In the genomic region with DNA sequence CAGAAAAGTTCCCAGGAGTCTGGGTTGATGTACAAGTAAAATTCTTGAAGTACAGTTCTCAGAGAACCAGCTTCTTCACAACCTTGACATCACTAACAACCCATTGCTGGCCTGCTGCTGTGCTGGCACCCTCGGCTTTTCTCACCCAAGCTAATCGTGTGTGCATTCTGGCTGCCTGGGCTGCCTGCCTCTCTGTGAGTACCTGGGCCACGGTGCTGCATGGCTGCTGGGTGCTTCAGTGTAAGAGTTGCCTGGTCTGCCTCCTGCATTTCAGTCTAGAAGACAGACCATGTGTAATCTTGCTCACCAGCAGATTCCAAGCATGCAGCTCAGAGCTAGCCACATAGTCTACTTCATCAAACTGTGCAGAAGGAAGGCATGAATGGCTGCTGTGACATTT, we compare ENCODE assay signal across 1 cellular context.
TF ChIP-seq lines count a peak whose summit lies in the region.

No MANE protein-coding gene starts in this region.

TF ChIP-seq in IMR-90, 13 proteins besides CTCF, POLR2A, EP300 and RAD21:
- TF ChIP-seq SMC3 (IDR thresholded peaks at IDR 0.05; ENCODE audit: low read depth, low read length) (no peak), NFE2L2 (IDR thresholded peaks at IDR 0.05; ENCODE audit: low read depth, low read length) (no peak), BHLHE40 (IDR thresholded peaks at IDR 0.05; ENCODE audit: low read depth, low read length) (no peak), RFX5 (IDR thresholded peaks at IDR 0.05; ENCODE audit: low read depth, low read length) (no peak), MAZ (IDR thresholded peaks at IDR 0.05; ENCODE audit: borderline replicate concordance, low read depth, low read length) (no peak), FOS (IDR thresholded peaks at IDR 0.05; ENCODE audit: low read depth, low read length) (no peak), MXI1 (IDR thresholded peaks at IDR 0.05; ENCODE audit: borderline replicate concordance, low read depth, low read length) (no peak), RCOR1 (IDR thresholded peaks at IDR 0.05; ENCODE audit: insufficient replicate concordance, low read length) (no peak), CHD1 (IDR thresholded peaks at IDR 0.05; ENCODE audit: low read depth, low read length) (no peak), MAFK (IDR thresholded peaks at IDR 0.05; ENCODE audit: low read depth, low read length) (no peak)
- TF ChIP-seq, protein P1, sequence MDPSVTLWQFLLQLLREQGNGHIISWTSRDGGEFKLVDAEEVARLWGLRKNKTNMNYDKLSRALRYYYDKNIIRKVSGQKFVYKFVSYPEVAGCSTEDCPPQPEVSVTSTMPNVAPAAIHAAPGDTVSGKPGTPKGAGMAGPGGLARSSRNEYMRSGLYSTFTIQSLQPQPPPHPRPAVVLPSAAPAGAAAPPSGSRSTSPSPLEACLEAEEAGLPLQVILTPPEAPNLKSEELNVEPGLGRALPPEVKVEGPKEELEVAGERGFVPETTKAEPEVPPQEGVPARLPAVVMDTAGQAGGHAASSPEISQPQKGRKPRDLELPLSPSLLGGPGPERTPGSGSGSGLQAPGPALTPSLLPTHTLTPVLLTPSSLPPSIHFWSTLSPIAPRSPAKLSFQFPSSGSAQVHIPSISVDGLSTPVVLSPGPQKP (IDR thresholded peaks at IDR 0.05; ENCODE audit: borderline replicate concordance, low read depth, low read length): no peak
- TF ChIP-seq, protein P2, sequence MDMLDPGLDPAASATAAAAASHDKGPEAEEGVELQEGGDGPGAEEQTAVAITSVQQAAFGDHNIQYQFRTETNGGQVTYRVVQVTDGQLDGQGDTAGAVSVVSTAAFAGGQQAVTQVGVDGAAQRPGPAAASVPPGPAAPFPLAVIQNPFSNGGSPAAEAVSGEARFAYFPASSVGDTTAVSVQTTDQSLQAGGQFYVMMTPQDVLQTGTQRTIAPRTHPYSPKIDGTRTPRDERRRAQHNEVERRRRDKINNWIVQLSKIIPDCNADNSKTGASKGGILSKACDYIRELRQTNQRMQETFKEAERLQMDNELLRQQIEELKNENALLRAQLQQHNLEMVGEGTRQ (IDR thresholded peaks at IDR 0.05; ENCODE audit: low read depth, low read length): no peak
TF ChIP-seq in IMR-90: peak in this region for 0.
